Comparison of ENCODE assay signal across 20 cellular contexts in the genomic region with DNA sequence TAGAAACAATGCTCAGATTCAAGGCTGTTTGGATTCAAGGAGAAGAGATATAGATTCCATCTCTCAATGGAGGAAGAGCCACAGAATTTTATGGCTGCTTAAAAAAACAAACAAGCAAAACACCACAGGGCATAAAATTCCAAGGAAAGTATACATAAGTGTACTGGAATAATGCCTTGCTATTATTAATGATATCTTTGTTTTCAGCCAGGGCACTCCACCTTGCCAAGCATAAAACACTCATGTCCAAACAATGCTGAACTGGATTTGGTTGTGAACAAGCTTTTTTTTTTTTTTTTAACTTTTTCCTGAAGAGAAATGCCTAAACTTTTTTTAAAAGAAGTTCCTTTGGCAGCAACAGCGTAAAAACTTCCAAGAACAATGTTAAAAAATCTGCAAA. TPM values are rescaled to one million over a fixed set of nuclear protein-coding genes. Genes with fewer than 3 reads are reported as not detected.
DNase-seq lines count a peak whose midpoint lies in the region; ATAC-seq, FAIRE-seq and TF ChIP-seq lines count a peak whose summit lies in the region.
"Had no signal": no experiment of that assay in that cellular context is flagged by ENCODE, and none has a peak within 500 bp of the region (broad histone marks: within the 10 kb centered on the region; RNA-seq: fewer than 3 reads in every experiment).

No MANE protein-coding gene starts in this region.

- H2AFZ ChIP-seq in astrocyte (ENCODE audit: low read depth, low read length) = no peak overlapping the region
- H2AFZ ChIP-seq: GM23338 had no signal

- no peak for TF ChIP-seq CTCF in astrocyte (IDR thresholded peaks at IDR 0.05; ENCODE audit: insufficient read depth, low read depth, low read length)
- TF ChIP-seq CTCF in RWPE1 (conservative IDR thresholded peaks at IDR 0.05; ENCODE audit: low read depth) = no peak

- no peak overlapping the region for H3K27ac Mint-ChIP-seq in astrocyte (ENCODE audit: unreplicated experiment)
- H3K27ac Mint-ChIP-seq: CD4-positive, alpha-beta T cell; GM23338 had no signal

- DNase-seq in M059J (ENCODE audit: low read depth) (peak; percentile 80), astrocyte (ENCODE audit: low read depth) (peak; percentile 73), fibroblast of peridontal ligament (ENCODE audit: extremely low read depth) (peak; percentile 8), RWPE1 (ENCODE audit: low spot score) (no peak), DMS153 (lab: John Stamatoyannopoulos, UW) (no peak)
- DNase-seq: ACHN; AML-193; Caco-2; CD4-positive, alpha-beta T cell; DMS79 treated with DMSO at 0.1 percent for 48 hours; GF-D8; HCEC 1CT had no signal

- FAIRE-seq in astrocyte (lab: Jason Lieb, UNC) = no peak
- FAIRE-seq: A204.1, D721Med, H54 had no signal

- no peak overlapping the region for H3K9ac ChIP-seq in astrocyte (ENCODE audit: low read length)

- H3K9me3 ChIP-seq in astrocyte (ENCODE audit: insufficient read depth, low read depth, low read length) = no peaks in the 10 kb centered on the region
- H3K9me3 ChIP-seq: Caco-2 had no signal

- peaks cover 8% of the 10 kb centered on the region for H3K4me1 Mint-ChIP-seq in astrocyte (ENCODE audit: low read depth, unreplicated experiment)
- H3K4me1 Mint-ChIP-seq: GM23338 had no signal

- H3K4me1 ChIP-seq in astrocyte (ENCODE audit: insufficient read depth, low read length) = no peaks in the 10 kb centered on the region
- H3K4me1 ChIP-seq: Caco-2 had no signal

- H3K27ac ChIP-seq in astrocyte (ENCODE audit: low read depth, low read length) = no peak overlapping the region
- H3K27ac ChIP-seq in RWPE1 = no peak overlapping the region
- H3K27ac ChIP-seq: C4-2B had no signal

- no peaks in the 10 kb centered on the region for H3K36me3 Mint-ChIP-seq in astrocyte (ENCODE audit: low read depth, unreplicated experiment)

- CTCF ChIA-PET in RWPE1 (lab: Yijun Ruan, JAX) = no interaction called here

- ATAC-seq in GM18519 (IDR thresholded peaks at IDR 0.05; ENCODE audit: low FRiP score, unreplicated experiment) (no peak), GM19395 (IDR thresholded peaks at IDR 0.05; ENCODE audit: unreplicated experiment) (no peak)
- ATAC-seq: GM23338 had no signal

- H3K9me3 Mint-ChIP-seq in astrocyte (ENCODE audit: unreplicated experiment) = no peaks in the 10 kb centered on the region
- H3K9me3 Mint-ChIP-seq: GM23338 had no signal

- POLR2A ChIA-PET in RWPE1 (lab: Yijun Ruan, JAX; ENCODE audit: low non-redundant PET) = no interaction called here

- no peak overlapping the region for H3K4me3 Mint-ChIP-seq in astrocyte (ENCODE audit: unreplicated experiment)
- H3K4me3 Mint-ChIP-seq: CD4-positive, alpha-beta T cell; GM23338 had no signal

- H3K79me2 ChIP-seq in astrocyte (ENCODE audit: insufficient read depth, low read length) = no peaks in the 10 kb centered on the region

- H3K4me2 ChIP-seq in astrocyte (ENCODE audit: low read length) = no peak overlapping the region
- H3K4me2 ChIP-seq: GM23338 had no signal

- no peaks in the 10 kb centered on the region for H3K36me3 ChIP-seq in astrocyte (ENCODE audit: insufficient read depth, low read length)

- no peaks in the 10 kb centered on the region for H4K20me1 ChIP-seq in astrocyte (ENCODE audit: insufficient read depth, low read length)

- H3K27me3 ChIP-seq in astrocyte (ENCODE audit: insufficient read depth, low read length) = peaks cover 8% of the 10 kb centered on the region

- H3K4me3 ChIP-seq in astrocyte (ENCODE audit: insufficient read depth, low read depth, low read length) = no peak overlapping the region
- H3K4me3 ChIP-seq: GM23338 had no signal

- H3K27me3 Mint-ChIP-seq in astrocyte (ENCODE audit: low read depth, unreplicated experiment) = no peaks in the 10 kb centered on the region

RNA-seq across cellular contexts. Expression of a gene that starts 4.8 kb away (rescaled TPM):
- total RNA-seq in M059J (2014; rRNA removed; shearing (Covaris generic)) = 3.9 and 7.6 TPM in 2 replicates
- total RNA-seq in astrocyte = 80.9 and 85.0 TPM in 2 replicates
- total RNA-seq: CD4-positive, alpha-beta T cell; HT-29 had no signal

Comparison
In these comparisons a context has a peak if more than half of its experiments do, and no peak if none do; other contexts are left out.
1. DNase-seq: peak in M059J (single experiment), astrocyte (single experiment) and fibroblast of peridontal ligament (single experiment); none in RWPE1 (single experiment) and DMS153 (single experiment).